ENCODE assay signal across 20 cellular contexts in the genomic region with DNA sequence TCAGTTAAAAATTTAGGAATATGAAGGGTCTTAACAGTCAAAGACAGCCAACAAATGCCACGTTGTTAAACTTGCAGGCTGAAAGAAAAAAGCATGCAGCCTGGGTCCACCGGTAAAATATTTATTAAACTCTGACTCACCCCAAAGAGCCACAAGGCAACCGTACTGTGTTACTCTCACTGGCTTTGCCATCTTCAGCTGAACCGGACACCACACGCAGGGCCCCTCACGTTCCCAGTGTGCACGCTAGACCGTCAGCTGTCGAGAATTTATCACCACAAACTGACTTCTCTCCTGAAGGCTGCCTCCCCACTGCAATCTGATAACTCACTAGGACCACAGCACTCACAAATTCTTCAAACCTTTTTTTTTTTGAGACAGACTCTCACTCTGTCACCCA. TPM values are rescaled to one million over a fixed set of nuclear protein-coding genes. Genes with fewer than 3 reads are reported as not detected.
A peak's percentile ranks its signal among the peaks of the same experiment; 100 is the strongest.
DNase-seq lines count a peak whose midpoint lies in the region; ATAC-seq, FAIRE-seq and TF ChIP-seq lines count a peak whose summit lies in the region.
"Had no signal": no experiment of that assay in that cellular context is flagged by ENCODE, and none has a peak within 500 bp of the region (broad histone marks: within the 10 kb centered on the region; RNA-seq: fewer than 3 reads in every experiment).

No MANE protein-coding gene starts in this region.

- no peak for TF ChIP-seq CTCF in fibroblast of villous mesenchyme (IDR thresholded peaks at IDR 0.05; ENCODE audit: insufficient read depth, low read depth, low read length)
- TF ChIP-seq CTCF in psoas muscle (IDR thresholded peaks at IDR 0.05) = no peak

- H3K27ac ChIP-seq in psoas muscle = no peak overlapping the region
- H3K27ac ChIP-seq: spleen, thoracic aorta had no signal

- no peaks in the 10 kb centered on the region for H3K9me3 ChIP-seq in psoas muscle
- H3K9me3 ChIP-seq: spleen, thoracic aorta had no signal

- H3K27me3 Mint-ChIP-seq in activated T-helper 17 cell treated with anti-CD3 and anti-CD28 coated beads, Interleukin-2, amount 50 U/mL, for 72 hours = no peaks in the 10 kb centered on the region
- H3K27me3 Mint-ChIP-seq: activated naive CD4-positive, alpha-beta T cell treated with anti-CD3 and anti-CD28 coated beads, Interleukin-2, amount 50 U/mL, for 24 hours; IgD-negative memory B cell; T-helper 17 cell had no signal

- no peak overlapping the region for H3K27ac Mint-ChIP-seq in activated T-helper 17 cell treated with anti-CD3 and anti-CD28 coated beads, Interleukin-2, amount 50 U/mL, for 72 hours
- H3K27ac Mint-ChIP-seq: activated naive CD4-positive, alpha-beta T cell treated with anti-CD3 and anti-CD28 coated beads, Interleukin-2, amount 50 U/mL, for 24 hours; IgD-negative memory B cell; T-helper 17 cell had no signal

- H3K4me3 Mint-ChIP-seq in activated T-helper 17 cell treated with anti-CD3 and anti-CD28 coated beads, Interleukin-2, amount 50 U/mL, for 72 hours = no peak overlapping the region
- H3K4me3 Mint-ChIP-seq: activated naive CD4-positive, alpha-beta T cell treated with anti-CD3 and anti-CD28 coated beads, Interleukin-2, amount 50 U/mL, for 24 hours; IgD-negative memory B cell; natural killer cell; T-helper 17 cell had no signal

- H3K27me3 ChIP-seq in psoas muscle (ENCODE audit: insufficient read depth in 3 of 3, low read length in 2 of 3) = no peaks in the 10 kb centered on the region
- H3K27me3 ChIP-seq: spleen had no signal

- peak; percentile 84 for FAIRE-seq in RCC 7860 (lab: Jason Lieb, UNC)

- ATAC-seq in psoas muscle = peak; percentile 85 to 97 (median 95)
- ATAC-seq in HG03460 (IDR thresholded peaks at IDR 0.05; ENCODE audit: unreplicated experiment) = no peak
- ATAC-seq in left cardiac atrium = no peak
- no peak for ATAC-seq in activated T-helper 17 cell treated with anti-CD3 and anti-CD28 coated beads, Interleukin-2, amount 50 U/mL, for 72 hours (replicated peaks)
- no peak for ATAC-seq in GM19395 (IDR thresholded peaks at IDR 0.05; ENCODE audit: unreplicated experiment)
- ATAC-seq: natural killer cell, Right ventricle myocardium inferior, T-helper 17 cell had no signal

- DNase-seq in EH (ENCODE audit: low read depth) (peak; percentile 38), RCC 7860 (ENCODE audit: low spot score) (peak; percentile 81), fibroblast of villous mesenchyme (ENCODE audit: low read depth) (peak; percentile 45), psoas muscle (peak; percentile 15 to 59), left cardiac atrium (no peak)
- DNase-seq: activated T-cell treated with anti-CD3 and anti-CD28 coated beads, Interleukin-2, amount 50 U/mL, for 48 hours; natural killer cell; NCI-H2029; posterior cingulate gyrus; spleen; T-helper 17 cell had no signal

- peaks cover 85% of the 10 kb centered on the region for H3K36me3 Mint-ChIP-seq in activated T-helper 17 cell treated with anti-CD3 and anti-CD28 coated beads, Interleukin-2, amount 50 U/mL, for 72 hours (ENCODE audit: low read depth)

- intact Hi-C loops in psoas muscle (cut with DNase I) (loop anchor here in 1 of 2 donors (10.0 kb wide), 1 partner anchor 59 kb away; no protein-coding TSS in a partner anchor), left cardiac atrium (cut with DNase I) (loop anchor here in 1 of 2 donors (10.0 kb wide), 1 partner anchor 169 kb away; no protein-coding TSS in a partner anchor)

- H3K9me3 Mint-ChIP-seq in activated T-helper 17 cell treated with anti-CD3 and anti-CD28 coated beads, Interleukin-2, amount 50 U/mL, for 72 hours = no peaks in the 10 kb centered on the region
- H3K9me3 Mint-ChIP-seq: activated naive CD4-positive, alpha-beta T cell treated with anti-CD3 and anti-CD28 coated beads, Interleukin-2, amount 50 U/mL, for 24 hours; IgD-negative memory B cell; natural killer cell had no signal

- H3K4me1 ChIP-seq in psoas muscle = peaks cover 6% of the 10 kb centered on the region

- peaks cover 5% of the 10 kb centered on the region for H3K4me1 Mint-ChIP-seq in activated T-helper 17 cell treated with anti-CD3 and anti-CD28 coated beads, Interleukin-2, amount 50 U/mL, for 72 hours

- peaks cover 3 to 18% of the 10 kb centered on the region in 2 donors for H3K36me3 ChIP-seq in psoas muscle (ENCODE audit: insufficient read depth in 1 of 2, low read depth in 1 of 2)
- H3K36me3 ChIP-seq: thoracic aorta had no signal

- H3K4me3 ChIP-seq in fibroblast of villous mesenchyme (ENCODE audit: low read depth, low read length) = no peak overlapping the region
- no peak overlapping the region for H3K4me3 ChIP-seq in psoas muscle
- H3K4me3 ChIP-seq: lung, spleen, thoracic aorta had no signal

- 30 to 50% (median 41%) methylated on average over 9 of the region's 9 CpGs for WGBS in psoas muscle, 3 donors

RNA-seq across cellular contexts. Expression of gene HUS1B, which starts 30.7 kb away (rescaled TPM):
- 0.86 and 1.9 TPM in 2 replicates for total RNA-seq in fibroblast of villous mesenchyme
- under 1 TPM in 2 of 4 donors, not detected in 2; 0.21 to 0.22 TPM for total RNA-seq in psoas muscle
- polyA plus RNA-seq in psoas muscle = under 1 TPM in 2 of 3 donors, not detected in 1; 0.38 to 0.49 TPM
- not detected for total RNA-seq in left cardiac atrium
- total RNA-seq in activated T-helper 17 cell treated with anti-CD3 and anti-CD28 coated beads, Interleukin-2, amount 50 U/mL, for 72 hours = 1 to 10 TPM; 1.8 to 2.4 TPM
- total RNA-seq: epithelial cell of proximal tubule, Right ventricle myocardium inferior had no signal

Comparison
In these comparisons a context has a peak if more than half of its experiments do, and no peak if none do; other contexts are left out.
1. ATAC-seq: peak in psoas muscle (4 of 4); none in HG03460 (single experiment), left cardiac atrium (0 of 2), activated T-helper 17 cell treated with anti-CD3 and anti-CD28 coated beads, Interleukin-2, amount 50 U/mL, for 72 hours (single experiment) and GM19395 (single experiment).